ENCODE assay signal across 3 cellular contexts in genomic region chr17:74072340-74072739, GRCh38.
A peak's percentile ranks its signal among the peaks of the same experiment; 100 is the strongest.
TF ChIP-seq lines count a peak whose summit lies in the region.

No MANE protein-coding gene starts in this region.

TF ChIP-seq in HepG2, 621 proteins besides CTCF, POLR2A, EP300 and RAD21:
- TF ChIP-seq, protein P1, sequence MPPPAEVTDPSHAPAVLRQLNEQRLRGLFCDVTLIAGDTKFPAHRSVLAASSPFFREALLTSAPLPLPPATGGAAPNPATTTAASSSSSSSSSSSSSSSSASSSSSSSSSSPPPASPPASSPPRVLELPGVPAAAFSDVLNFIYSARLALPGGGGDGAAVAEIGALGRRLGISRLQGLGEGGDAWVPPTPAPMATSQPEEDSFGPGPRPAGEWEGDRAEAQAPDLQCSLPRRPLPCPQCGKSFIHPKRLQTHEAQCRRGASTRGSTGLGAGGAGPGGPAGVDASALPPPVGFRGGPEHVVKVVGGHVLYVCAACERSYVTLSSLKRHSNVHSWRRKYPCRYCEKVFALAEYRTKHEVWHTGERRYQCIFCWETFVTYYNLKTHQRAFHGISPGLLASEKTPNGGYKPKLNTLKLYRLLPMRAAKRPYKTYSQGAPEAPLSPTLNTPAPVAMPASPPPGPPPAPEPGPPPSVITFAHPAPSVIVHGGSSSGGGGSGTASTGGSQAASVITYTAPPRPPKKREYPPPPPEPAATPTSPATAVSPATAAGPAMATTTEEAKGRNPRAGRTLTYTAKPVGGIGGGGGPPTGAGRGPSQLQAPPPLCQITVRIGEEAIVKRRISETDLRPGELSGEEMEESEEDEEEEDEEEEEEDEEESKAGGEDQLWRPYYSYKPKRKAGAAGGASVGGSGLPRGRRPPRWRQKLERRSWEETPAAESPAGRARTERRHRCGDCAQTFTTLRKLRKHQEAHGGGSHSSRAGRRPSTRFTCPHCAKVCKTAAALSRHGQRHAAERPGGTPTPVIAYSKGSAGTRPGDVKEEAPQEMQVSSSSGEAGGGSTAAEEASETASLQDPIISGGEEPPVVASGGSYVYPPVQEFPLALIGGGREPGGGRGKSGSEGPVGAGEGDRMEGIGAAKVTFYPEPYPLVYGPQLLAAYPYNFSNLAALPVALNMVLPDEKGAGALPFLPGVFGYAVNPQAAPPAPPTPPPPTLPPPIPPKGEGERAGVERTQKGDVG (CRISPR knock-in tag; IDR thresholded peaks at IDR 0.05; ENCODE audit: borderline replicate concordance) = no peak
- TF ChIP-seq ATF7 (IDR thresholded peaks at IDR 0.05) (peak; percentile 97), ATF7 (CRISPR knock-in tag; IDR thresholded peaks at IDR 0.05) (no peak)
TF ChIP-seq in HepG2: peak in this region for 1.

TF ChIP-seq in HEK293, 187 proteins besides CTCF, POLR2A, EP300 and RAD21:
- TF ChIP-seq, protein P2, sequence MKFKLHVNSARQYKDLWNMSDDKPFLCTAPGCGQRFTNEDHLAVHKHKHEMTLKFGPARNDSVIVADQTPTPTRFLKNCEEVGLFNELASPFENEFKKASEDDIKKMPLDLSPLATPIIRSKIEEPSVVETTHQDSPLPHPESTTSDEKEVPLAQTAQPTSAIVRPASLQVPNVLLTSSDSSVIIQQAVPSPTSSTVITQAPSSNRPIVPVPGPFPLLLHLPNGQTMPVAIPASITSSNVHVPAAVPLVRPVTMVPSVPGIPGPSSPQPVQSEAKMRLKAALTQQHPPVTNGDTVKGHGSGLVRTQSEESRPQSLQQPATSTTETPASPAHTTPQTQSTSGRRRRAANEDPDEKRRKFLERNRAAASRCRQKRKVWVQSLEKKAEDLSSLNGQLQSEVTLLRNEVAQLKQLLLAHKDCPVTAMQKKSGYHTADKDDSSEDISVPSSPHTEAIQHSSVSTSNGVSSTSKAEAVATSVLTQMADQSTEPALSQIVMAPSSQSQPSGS (tag by site-specific recombination; IDR thresholded peaks at IDR 0.05; ENCODE audit: low read depth) = peak; percentile 85
- no peak for TF ChIP-seq GLIS1 (tag by site-specific recombination; IDR thresholded peaks at IDR 0.05)
- TF ChIP-seq, protein P3, sequence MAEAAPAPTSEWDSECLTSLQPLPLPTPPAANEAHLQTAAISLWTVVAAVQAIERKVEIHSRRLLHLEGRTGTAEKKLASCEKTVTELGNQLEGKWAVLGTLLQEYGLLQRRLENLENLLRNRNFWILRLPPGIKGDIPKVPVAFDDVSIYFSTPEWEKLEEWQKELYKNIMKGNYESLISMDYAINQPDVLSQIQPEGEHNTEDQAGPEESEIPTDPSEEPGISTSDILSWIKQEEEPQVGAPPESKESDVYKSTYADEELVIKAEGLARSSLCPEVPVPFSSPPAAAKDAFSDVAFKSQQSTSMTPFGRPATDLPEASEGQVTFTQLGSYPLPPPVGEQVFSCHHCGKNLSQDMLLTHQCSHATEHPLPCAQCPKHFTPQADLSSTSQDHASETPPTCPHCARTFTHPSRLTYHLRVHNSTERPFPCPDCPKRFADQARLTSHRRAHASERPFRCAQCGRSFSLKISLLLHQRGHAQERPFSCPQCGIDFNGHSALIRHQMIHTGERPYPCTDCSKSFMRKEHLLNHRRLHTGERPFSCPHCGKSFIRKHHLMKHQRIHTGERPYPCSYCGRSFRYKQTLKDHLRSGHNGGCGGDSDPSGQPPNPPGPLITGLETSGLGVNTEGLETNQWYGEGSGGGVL (tag by site-specific recombination; IDR thresholded peaks at IDR 0.05) = peak; percentile 52; the same call in 1 of the 2 replicates
- TF ChIP-seq KLF17 (tag by site-specific recombination; IDR thresholded peaks at IDR 0.05) = peak; percentile 89
- peak; percentile 22; the same call in 1 of the 2 replicates for TF ChIP-seq KLF1 (tag by site-specific recombination; IDR thresholded peaks at IDR 0.05)

TF ChIP-seq in endothelial cell of umbilical vein, 7 proteins besides CTCF, POLR2A, EP300 and RAD21:
- TF ChIP-seq JUN (IDR thresholded peaks at IDR 0.05; ENCODE audit: borderline replicate concordance, insufficient read depth, insufficient read length, low read depth) = peak; percentile 56
- no peak for TF ChIP-seq FOS (IDR thresholded peaks at IDR 0.05; ENCODE audit: borderline replicate concordance, insufficient read depth, low read length)
TF ChIP-seq in endothelial cell of umbilical vein: peak in this region for 1.
